ENCODE assay signal across 8 cellular contexts in genomic region chr1:3530931-3531818, GRCh38.
A peak's percentile ranks its signal among the peaks of the same experiment; 100 is the strongest.
DNase-seq lines count a peak whose midpoint lies in the region; ATAC-seq and TF ChIP-seq lines count a peak whose summit lies in the region.

No MANE protein-coding gene starts in this region.

- H3K36me3 ChIP-seq in tibial artery, result no peaks in the 10 kb centered on the region

- H3K27me3 ChIP-seq in tibial artery, result no peaks in the 10 kb centered on the region

- peak; percentile 95 for TF ChIP-seq POLR2A in Raji (IDR thresholded peaks at IDR 0.05; ENCODE audit: insufficient read depth, low read depth, low read length)

- intact Hi-C loops in Right ventricle myocardium inferior (cut with DNase I), result no loop called here
- intact Hi-C loops in posterior cingulate gyrus (cut with DNase I), result no loop called here
- intact Hi-C loops in tibial artery (cut with DNase I; ENCODE audit: low total_unique reads), result no loop called here

- H3K4me1 ChIP-seq in tibial artery, result peaks cover 0 to 51% (median 43%) of the 10 kb centered on the region in 4 donors

- H3K9me3 ChIP-seq in tibial artery, result no peaks in the 10 kb centered on the region

- no peak for TF ChIP-seq CTCF in tibial artery (IDR thresholded peaks at IDR 0.05)

- ATAC-seq in Right ventricle myocardium inferior (peak; percentile 81), HG02981 (IDR thresholded peaks at IDR 0.05; ENCODE audit: unreplicated experiment) (no peak)

- H3K4me3 ChIP-seq in tibial artery, result peak overlapping the region; percentile 61 to 75

- DNase-seq in NCI-H1417 (lab: John Stamatoyannopoulos, UW) (peak; percentile 35 to 59 (median 48)), NCI-H1417 treated with DMSO at 0.1 percent for 48 hours (lab: John Stamatoyannopoulos, UW) (no peak), Right ventricle myocardium inferior (ENCODE audit: missing footprints) (peak; percentile 88), posterior cingulate gyrus (peak in 8 of 10 donors; percentile 19 to 94 (median 59)), tibial artery (peak; percentile 76 to 91)
- DNase-seq in activated naive CD4-positive, alpha-beta T cell treated with Interleukin-2 at 50 U/mL for 16 hours, result peak; percentile 76

- H3K27ac ChIP-seq in tibial artery, result peak overlapping the region; percentile 74 to 81
